8 cellular contexts compared by ENCODE assay signal in genomic region chr16:75647492-75648264, GRCh38. TPM values are rescaled to one million over a fixed set of nuclear protein-coding genes. Genes with fewer than 3 reads are reported as not detected.
DNase-seq lines count a peak whose midpoint lies in the region; ATAC-seq and TF ChIP-seq lines count a peak whose summit lies in the region.

TSS of gene KARS1 (minus strand) at chr16:75647665. CDS start at chr16:75647639, 26 bp downstream.
TSS of gene TERF2IP (plus strand) at chr16:75647773. CDS start at chr16:75647883, 110 bp downstream.

- ATAC-seq in GM18498 (IDR thresholded peaks at IDR 0.05; ENCODE audit: unreplicated experiment) (peak; percentile 88), HG02938 (IDR thresholded peaks at IDR 0.05; ENCODE audit: unreplicated experiment) (peak; percentile 81), right cardiac atrium (peak; percentile 98 to 99)

- H3K27me3 ChIP-seq in ascending aorta (no peaks in the 10 kb centered on the region), right cardiac atrium (ENCODE audit: control insufficient read depth, insufficient read depth) (no peaks in the 10 kb centered on the region), vagina (no peaks in the 10 kb centered on the region)

- H3K27ac ChIP-seq in ascending aorta (peak within 1 kb of the TSS; percentile 96 to 97), right cardiac atrium (ENCODE audit: low read length) (peak within 1 kb of the TSS; percentile 93), vagina (peak within 1 kb of the TSS; percentile 99)

- TF ChIP-seq CTCF in ascending aorta (IDR thresholded peaks at IDR 0.05) (no peak), vagina (IDR thresholded peaks at IDR 0.05) (peak in 1 of 3 experiments; percentile 20)

- intact Hi-C loops in T-helper 2 cell treated with Interferon-gamma antibody and Interleukin-4, amounts not matched to agents 100 ng/mL and 5 ng/mL, for 36 hours (cut with micrococcal nuclease): loop anchor here (1.0 to 10.0 kb wide), 12 partner anchors 24 to 1543 kb away; partner anchors contain the start of genes ADAT1, CFDP1, GABARAPL2 and PSMD7
- intact Hi-C loops in ascending aorta (cut with DNase I) (loop anchor here (1.0 to 5.0 kb wide), 4 partner anchors 24 to 183 kb away; partner anchors contain the start of genes ADAT1, GABARAPL2 and TMEM170A), right cardiac atrium (cut with DNase I) (no loop called here), vagina (cut with DNase I) (no loop called here)

- H3K36me3 ChIP-seq in ascending aorta: peaks cover 3 to 18% of the 10 kb centered on the region in 2 donors
- peaks cover 0 to 5% of the 10 kb centered on the region in 2 donors for H3K36me3 ChIP-seq in vagina

- H3K4me1 ChIP-seq in ascending aorta: peaks cover 9 to 32% of the 10 kb centered on the region in 2 donors
- peaks cover 3% of the 10 kb centered on the region for H3K4me1 ChIP-seq in right cardiac atrium (ENCODE audit: control insufficient read depth, insufficient read depth, low read length)
- H3K4me1 ChIP-seq in vagina: peaks cover 70% of the 10 kb centered on the region

- DNase-seq in NCI-H187 (lab: John Stamatoyannopoulos, UW) (peak; percentile 58 to 71), ascending aorta (ENCODE audit: low spot score in 2 of 2) (peak; percentile 75 to 95), right cardiac atrium (peak; percentile 93 to 97 (median 96)), putamen (ENCODE audit: low spot score) (peak; percentile 96), vagina (ENCODE audit: extremely low spot score in 2 of 2) (peak in 1 of 2 donors; percentile 96)

- H3K4me3 ChIP-seq in ascending aorta (peak within 1 kb of the TSS; percentile 96 to 97), right cardiac atrium (ENCODE audit: low read length) (peak within 1 kb of the TSS; percentile 66), vagina (peak within 1 kb of the TSS; percentile 90 to 100)

- no peaks in the 10 kb centered on the region for H3K9me3 ChIP-seq in ascending aorta
- no peaks in the 10 kb centered on the region for H3K9me3 ChIP-seq in right cardiac atrium (ENCODE audit: control insufficient read depth, low read length)
- no peaks in the 10 kb centered on the region for H3K9me3 ChIP-seq in vagina

- TF ChIP-seq POLR2A in vagina (IDR thresholded peaks at IDR 0.05): peak in 1 of 2 donors; percentile 96

- WGBS in right cardiac atrium: under 1% methylated on average over 76 of the region's 76 CpGs

RNA-seq across cellular contexts. Expression of gene KARS1, which starts in this region (rescaled TPM):
- 198 and 199 TPM in 2 replicates for total RNA-seq in T-helper 2 cell treated with Interferon-gamma antibody and Interleukin-4, amounts not matched to agents 100 ng/mL and 5 ng/mL, for 36 hours
- total RNA-seq in ascending aorta (65.2 TPM), right cardiac atrium (100 to 1,000 TPM; 101 to 122 (median 110) TPM), vagina (82.0 TPM)
- 92.2 TPM for polyA plus RNA-seq in right cardiac atrium

RNA-seq across cellular contexts. Expression of gene TERF2IP, which starts in this region (rescaled TPM):
- 67.4 and 67.6 TPM in 2 replicates for total RNA-seq in T-helper 2 cell treated with Interferon-gamma antibody and Interleukin-4, amounts not matched to agents 100 ng/mL and 5 ng/mL, for 36 hours
- total RNA-seq in ascending aorta (41.0 TPM), right cardiac atrium (10 to 100 TPM; 70.6 to 77.8 (median 75.9) TPM), vagina (65.1 TPM)
- polyA plus RNA-seq in right cardiac atrium: 73.8 TPM

Comparison
In these comparisons a context has a peak if more than half of its experiments do, and no peak if none do; other contexts are left out.
1. intact Hi-C loops: an anchor here in T-helper 2 cell treated with Interferon-gamma antibody and Interleukin-4, amounts not matched to agents 100 ng/mL and 5 ng/mL, for 36 hours (1.0 to 10.0 kb wide) and ascending aorta (1.0 to 5.0 kb wide); none called in right cardiac atrium and vagina.